Comparison of ENCODE assay signal across 2 cellular contexts in the genomic region with DNA sequence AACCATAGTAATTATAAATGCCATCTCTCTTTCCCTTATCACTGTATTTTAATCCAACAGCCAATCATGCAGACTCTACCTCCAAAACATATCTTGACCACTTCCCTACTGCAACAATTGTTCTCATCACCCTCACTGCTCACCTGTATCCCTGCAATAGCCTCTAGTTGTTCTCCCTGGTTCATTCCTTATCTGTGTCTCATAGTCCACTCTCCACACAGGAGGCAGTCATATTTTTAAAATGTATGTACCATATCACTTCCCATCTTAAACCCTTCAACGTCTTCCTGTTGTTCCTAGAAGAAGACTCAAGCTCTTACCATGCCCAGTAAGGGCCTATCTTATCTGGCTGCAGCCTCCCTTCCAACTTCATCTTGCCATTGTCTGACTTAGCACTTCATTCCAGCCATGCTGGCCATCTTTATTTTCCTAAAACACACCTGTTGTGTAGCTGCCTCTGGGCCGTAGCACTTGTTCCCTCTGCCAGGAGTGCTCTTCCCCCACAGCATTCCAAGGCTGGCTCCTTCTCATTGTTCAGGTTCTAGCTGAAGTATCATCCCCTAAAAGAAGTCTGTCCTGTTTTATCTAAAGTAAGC.
TF ChIP-seq lines count a peak whose summit lies in the region.

No MANE protein-coding gene starts in this region.

TF ChIP-seq in HEK293, 187 proteins besides CTCF, POLR2A, EP300 and RAD21 (continued from another document):
- TF ChIP-seq ZNF292 (tag by site-specific recombination; IDR thresholded peaks at IDR 0.05; ENCODE audit: borderline replicate concordance, low read depth) (no peak), GLIS2 (tag by site-specific recombination; IDR thresholded peaks at IDR 0.05) (no peak), ZXDB (tag by site-specific recombination; IDR thresholded peaks at IDR 0.05) (no peak)

TF ChIP-seq in SK-N-SH treated with all-trans-retinoic acid at 6 μM for 48 hours, 23 proteins besides CTCF, POLR2A, EP300 and RAD21 (continued from another document):
- TF ChIP-seq, protein P1, sequence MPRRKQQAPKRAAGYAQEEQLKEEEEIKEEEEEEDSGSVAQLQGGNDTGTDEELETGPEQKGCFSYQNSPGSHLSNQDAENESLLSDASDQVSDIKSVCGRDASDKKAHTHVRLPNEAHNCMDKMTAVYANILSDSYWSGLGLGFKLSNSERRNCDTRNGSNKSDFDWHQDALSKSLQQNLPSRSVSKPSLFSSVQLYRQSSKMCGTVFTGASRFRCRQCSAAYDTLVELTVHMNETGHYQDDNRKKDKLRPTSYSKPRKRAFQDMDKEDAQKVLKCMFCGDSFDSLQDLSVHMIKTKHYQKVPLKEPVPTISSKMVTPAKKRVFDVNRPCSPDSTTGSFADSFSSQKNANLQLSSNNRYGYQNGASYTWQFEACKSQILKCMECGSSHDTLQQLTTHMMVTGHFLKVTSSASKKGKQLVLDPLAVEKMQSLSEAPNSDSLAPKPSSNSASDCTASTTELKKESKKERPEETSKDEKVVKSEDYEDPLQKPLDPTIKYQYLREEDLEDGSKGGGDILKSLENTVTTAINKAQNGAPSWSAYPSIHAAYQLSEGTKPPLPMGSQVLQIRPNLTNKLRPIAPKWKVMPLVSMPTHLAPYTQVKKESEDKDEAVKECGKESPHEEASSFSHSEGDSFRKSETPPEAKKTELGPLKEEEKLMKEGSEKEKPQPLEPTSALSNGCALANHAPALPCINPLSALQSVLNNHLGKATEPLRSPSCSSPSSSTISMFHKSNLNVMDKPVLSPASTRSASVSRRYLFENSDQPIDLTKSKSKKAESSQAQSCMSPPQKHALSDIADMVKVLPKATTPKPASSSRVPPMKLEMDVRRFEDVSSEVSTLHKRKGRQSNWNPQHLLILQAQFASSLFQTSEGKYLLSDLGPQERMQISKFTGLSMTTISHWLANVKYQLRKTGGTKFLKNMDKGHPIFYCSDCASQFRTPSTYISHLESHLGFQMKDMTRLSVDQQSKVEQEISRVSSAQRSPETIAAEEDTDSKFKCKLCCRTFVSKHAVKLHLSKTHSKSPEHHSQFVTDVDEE (CRISPR knock-in tag; IDR thresholded peaks at IDR 0.05): no peak
- TF ChIP-seq ARNTL (CRISPR knock-in tag; IDR thresholded peaks at IDR 0.05; ENCODE audit: borderline replicate concordance, low read depth): no peak
TF ChIP-seq in SK-N-SH treated with all-trans-retinoic acid at 6 μM for 48 hours: peak in this region for 0.
